In the genomic region with DNA sequence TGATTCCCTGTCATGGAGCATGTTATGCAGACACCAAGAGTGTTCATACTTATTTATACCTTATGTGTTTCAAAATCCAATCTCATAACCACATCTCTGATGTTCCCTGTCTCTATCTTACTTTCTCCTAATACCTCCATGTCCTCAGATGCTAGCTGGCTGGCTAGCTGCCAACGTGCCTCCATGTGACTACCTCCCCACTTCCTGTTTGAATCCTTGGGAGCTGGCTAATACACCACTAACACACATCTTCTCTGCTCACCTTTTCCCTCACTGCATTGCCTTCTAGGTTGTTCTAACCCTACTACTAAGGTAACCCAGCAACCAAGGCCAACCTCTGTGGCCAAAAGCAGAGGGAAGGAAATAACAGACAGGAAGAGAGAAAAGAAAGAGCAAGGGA, we compare ENCODE assay signal across 13 cellular contexts. TPM values are rescaled to one million over a fixed set of nuclear protein-coding genes. Genes with fewer than 3 reads are reported as not detected.
DNase-seq lines count a peak whose midpoint lies in the region; ATAC-seq lines count a peak whose summit lies in the region.
"Had no signal": no experiment of that assay in that cellular context is flagged by ENCODE, and none has a peak within 500 bp of the region (broad histone marks: within the 10 kb centered on the region; RNA-seq: fewer than 3 reads in every experiment).

No MANE protein-coding gene starts in this region.

- DNase-seq in NCI-H345 (lab: John Stamatoyannopoulos, UW) (peak; percentile 12), NCI-H345 treated with DMSO at 0.1 percent for 48 hours (lab: John Stamatoyannopoulos, UW; ENCODE audit: unreplicated experiment) (no peak), Daoy (ENCODE audit: low read depth) (peak; percentile 59), SHP77 (lab: John Stamatoyannopoulos, UW) (peak; percentile 18 to 69), glomerular endothelial cell (ENCODE audit: extremely low read depth, low read depth, low spot score) (peak; percentile 4), 8988T (no peak), HuH-7.5 (ENCODE audit: low spot score) (no peak)
- DNase-seq: esophagus squamous epithelium, MM.1S, occipital lobe, trophoblast cell had no signal

- no peak for ATAC-seq in GM18520 (IDR thresholded peaks at IDR 0.05; ENCODE audit: unreplicated experiment)
- ATAC-seq: activated CD4-positive, CD25-positive, alpha-beta regulatory T cell treated with anti-CD3 and anti-CD28 coated beads, Interleukin-2, amount 50 U/mL, for 24 hours had no signal

RNA-seq across cellular contexts. Expression of gene TTC5, which starts 27.3 kb away (rescaled TPM):
- total RNA-seq in Daoy (2014; rRNA removed; shearing (Covaris generic)), result 24.6 and 31.2 TPM in 2 replicates
- total RNA-seq in glomerular endothelial cell, result 10.7 and 10.8 TPM in 2 replicates

RNA-seq across cellular contexts. Expression of gene OR11H4, which starts 39.3 kb away (rescaled TPM):
- not detected in 2 replicates for total RNA-seq in Daoy (2014; rRNA removed; shearing (Covaris generic))
- not detected in 2 replicates for total RNA-seq in glomerular endothelial cell
- total RNA-seq: esophagus squamous epithelium, occipital lobe had no signal

RNA-seq across cellular contexts. Expression of gene OR11H7, which starts 49.6 kb away (rescaled TPM):
- total RNA-seq in Daoy (2014; rRNA removed; shearing (Covaris generic)), result not detected in 2 replicates
- not detected in 2 replicates for total RNA-seq in glomerular endothelial cell
- total RNA-seq: esophagus squamous epithelium, occipital lobe had no signal

RNA-seq across cellular contexts. Expression of gene CCNB1IP1, which starts 54.7 kb away (rescaled TPM):
- 78.1 and 83.5 TPM in 2 replicates for total RNA-seq in Daoy (2014; rRNA removed; shearing (Covaris generic))
- total RNA-seq in glomerular endothelial cell, result 20.7 and 28.0 TPM in 2 replicates

RNA-seq across cellular contexts. Expression of gene OR11H6, which starts 54.9 kb away (rescaled TPM):
- total RNA-seq in Daoy (2014; rRNA removed; shearing (Covaris generic)), result not detected in 2 replicates
- total RNA-seq in glomerular endothelial cell, result not detected in 2 replicates
- total RNA-seq: esophagus squamous epithelium, occipital lobe had no signal

Comparison
In these comparisons a context has a peak if more than half of its experiments do, and no peak if none do; other contexts are left out.
1. DNase-seq: peak in NCI-H345 (single experiment), Daoy (single experiment), SHP77 (2 of 2) and glomerular endothelial cell (single experiment); none in NCI-H345 treated with DMSO at 0.1 percent for 48 hours (single experiment), 8988T (single experiment) and HuH-7.5 (single experiment).